Comparison of ENCODE assay signal across 1 cellular context in genomic region chr7:154915600-154915999, GRCh38.
TF ChIP-seq lines count a peak whose summit lies in the region.

No MANE protein-coding gene starts in this region.

TF ChIP-seq in IMR-90, 13 proteins besides CTCF, POLR2A, EP300 and RAD21:
- no peak for TF ChIP-seq MAZ (IDR thresholded peaks at IDR 0.05; ENCODE audit: borderline replicate concordance, low read depth, low read length)
- no peak for TF ChIP-seq RFX5 (IDR thresholded peaks at IDR 0.05; ENCODE audit: low read depth, low read length)
- no peak for TF ChIP-seq MAFK (IDR thresholded peaks at IDR 0.05; ENCODE audit: low read depth, low read length)
- TF ChIP-seq USF2 (IDR thresholded peaks at IDR 0.05; ENCODE audit: low read depth, low read length): no peak
- TF ChIP-seq FOS (IDR thresholded peaks at IDR 0.05; ENCODE audit: low read depth, low read length): no peak
- TF ChIP-seq BHLHE40 (IDR thresholded peaks at IDR 0.05; ENCODE audit: low read depth, low read length): no peak
- no peak for TF ChIP-seq CHD1 (IDR thresholded peaks at IDR 0.05; ENCODE audit: low read depth, low read length)
- TF ChIP-seq CEBPB (IDR thresholded peaks at IDR 0.05; ENCODE audit: low read depth, low read length): no peak
- TF ChIP-seq MXI1 (IDR thresholded peaks at IDR 0.05; ENCODE audit: borderline replicate concordance, low read depth, low read length): no peak
- TF ChIP-seq ELK1 (IDR thresholded peaks at IDR 0.05; ENCODE audit: borderline replicate concordance, low read depth, low read length): no peak
- TF ChIP-seq RCOR1 (IDR thresholded peaks at IDR 0.05; ENCODE audit: insufficient replicate concordance, low read length): no peak
- no peak for TF ChIP-seq NFE2L2 (IDR thresholded peaks at IDR 0.05; ENCODE audit: low read depth, low read length)
- TF ChIP-seq SMC3 (IDR thresholded peaks at IDR 0.05; ENCODE audit: low read depth, low read length): no peak
